ENCODE assay signal across 1 cellular context in the genomic region with DNA sequence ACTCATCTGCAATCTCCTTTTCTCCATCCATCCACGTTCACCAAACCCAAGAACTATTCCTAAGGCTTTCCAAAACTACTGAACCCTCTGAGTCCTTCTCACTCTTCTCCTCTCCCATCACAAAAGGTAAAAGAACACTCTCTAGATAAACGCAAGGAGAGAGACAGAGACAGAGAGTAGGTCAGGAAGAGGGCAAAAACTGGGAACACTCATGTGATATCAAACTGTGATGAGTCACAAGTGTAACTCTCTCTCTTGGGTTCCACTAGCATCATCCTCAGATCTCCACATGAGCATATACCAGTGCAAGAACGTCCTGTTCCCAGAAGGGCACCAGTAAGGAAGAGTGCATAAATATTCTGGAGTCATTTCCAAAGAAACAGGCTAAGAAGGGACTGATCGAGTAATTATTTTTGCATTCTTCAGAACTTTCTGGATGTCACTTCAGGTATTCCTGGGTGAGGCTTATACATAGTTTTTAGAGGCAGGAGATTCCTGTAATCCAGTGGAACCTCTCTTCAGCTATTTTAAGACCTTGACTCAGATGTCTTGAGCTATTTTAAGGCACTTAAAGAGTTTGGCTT.
TF ChIP-seq lines count a peak whose summit lies in the region.

No MANE protein-coding gene starts in this region.

TF ChIP-seq in K562, 482 proteins besides CTCF, POLR2A, EP300 and RAD21 (continued from another document and continues in another):
- no peak for TF ChIP-seq CREB3L1 (IDR thresholded peaks at IDR 0.05; ENCODE audit: borderline replicate concordance, low read depth)
- TF ChIP-seq ZNF41 (CRISPR knock-in tag; conservative IDR thresholded peaks at IDR 0.05), result no peak
- TF ChIP-seq, protein P1, sequence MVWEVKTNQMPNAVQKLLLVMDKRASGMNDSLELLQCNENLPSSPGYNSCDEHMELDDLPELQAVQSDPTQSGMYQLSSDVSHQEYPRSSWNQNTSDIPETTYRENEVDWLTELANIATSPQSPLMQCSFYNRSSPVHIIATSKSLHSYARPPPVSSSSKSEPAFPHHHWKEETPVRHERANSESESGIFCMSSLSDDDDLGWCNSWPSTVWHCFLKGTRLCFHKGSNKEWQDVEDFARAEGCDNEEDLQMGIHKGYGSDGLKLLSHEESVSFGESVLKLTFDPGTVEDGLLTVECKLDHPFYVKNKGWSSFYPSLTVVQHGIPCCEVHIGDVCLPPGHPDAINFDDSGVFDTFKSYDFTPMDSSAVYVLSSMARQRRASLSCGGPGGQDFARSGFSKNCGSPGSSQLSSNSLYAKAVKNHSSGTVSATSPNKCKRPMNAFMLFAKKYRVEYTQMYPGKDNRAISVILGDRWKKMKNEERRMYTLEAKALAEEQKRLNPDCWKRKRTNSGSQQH (CRISPR knock-in tag; IDR thresholded peaks at IDR 0.05), result no peak
- TF ChIP-seq MAFF (IDR thresholded peaks at IDR 0.05; ENCODE audit: low read length), result no peak
- no peak for TF ChIP-seq ZNF644 (tag; IDR thresholded peaks at IDR 0.05; ENCODE audit: low read depth)
- TF ChIP-seq, protein P2, sequence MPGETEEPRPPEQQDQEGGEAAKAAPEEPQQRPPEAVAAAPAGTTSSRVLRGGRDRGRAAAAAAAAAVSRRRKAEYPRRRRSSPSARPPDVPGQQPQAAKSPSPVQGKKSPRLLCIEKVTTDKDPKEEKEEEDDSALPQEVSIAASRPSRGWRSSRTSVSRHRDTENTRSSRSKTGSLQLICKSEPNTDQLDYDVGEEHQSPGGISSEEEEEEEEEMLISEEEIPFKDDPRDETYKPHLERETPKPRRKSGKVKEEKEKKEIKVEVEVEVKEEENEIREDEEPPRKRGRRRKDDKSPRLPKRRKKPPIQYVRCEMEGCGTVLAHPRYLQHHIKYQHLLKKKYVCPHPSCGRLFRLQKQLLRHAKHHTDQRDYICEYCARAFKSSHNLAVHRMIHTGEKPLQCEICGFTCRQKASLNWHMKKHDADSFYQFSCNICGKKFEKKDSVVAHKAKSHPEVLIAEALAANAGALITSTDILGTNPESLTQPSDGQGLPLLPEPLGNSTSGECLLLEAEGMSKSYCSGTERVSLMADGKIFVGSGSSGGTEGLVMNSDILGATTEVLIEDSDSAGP (CRISPR knock-in tag; IDR thresholded peaks at IDR 0.05), result no peak
- no peak for TF ChIP-seq HDAC3 (IDR thresholded peaks at IDR 0.05; ENCODE audit: borderline replicate concordance, partially characterized antibody)
- TF ChIP-seq TEAD4 (IDR thresholded peaks at IDR 0.05; ENCODE audit: low read length), result no peak
- TF ChIP-seq TEAD4 (CRISPR knock-in tag; IDR thresholded peaks at IDR 0.05; ENCODE audit: borderline replicate concordance), result no peak
- peak; percentile 37 for TF ChIP-seq FOS (IDR thresholded peaks at IDR 0.05; ENCODE audit: extremely low read depth, insufficient read length)
- TF ChIP-seq RBM39 (optimal IDR thresholded peaks at IDR 0.05; ENCODE audit: low read depth, low read length), result no peak
- TF ChIP-seq ZNF75A (CRISPR knock-in tag; IDR thresholded peaks at IDR 0.05), result no peak
- TF ChIP-seq RREB1 (CRISPR knock-in tag; IDR thresholded peaks at IDR 0.05), result no peak
- TF ChIP-seq, protein P3, sequence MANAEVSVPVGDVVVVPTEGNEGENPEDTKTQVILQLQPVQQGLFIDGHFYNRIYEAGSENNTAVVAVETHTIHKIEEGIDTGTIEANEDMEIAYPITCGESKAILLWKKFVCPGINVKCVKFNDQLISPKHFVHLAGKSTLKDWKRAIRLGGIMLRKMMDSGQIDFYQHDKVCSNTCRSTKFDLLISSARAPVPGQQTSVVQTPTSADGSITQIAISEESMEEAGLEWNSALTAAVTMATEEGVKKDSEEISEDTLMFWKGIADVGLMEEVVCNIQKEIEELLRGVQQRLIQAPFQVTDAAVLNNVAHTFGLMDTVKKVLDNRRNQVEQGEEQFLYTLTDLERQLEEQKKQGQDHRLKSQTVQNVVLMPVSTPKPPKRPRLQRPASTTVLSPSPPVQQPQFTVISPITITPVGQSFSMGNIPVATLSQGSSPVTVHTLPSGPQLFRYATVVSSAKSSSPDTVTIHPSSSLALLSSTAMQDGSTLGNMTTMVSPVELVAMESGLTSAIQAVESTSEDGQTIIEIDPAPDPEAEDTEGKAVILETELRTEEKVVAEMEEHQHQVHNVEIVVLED (CRISPR knock-in tag; IDR thresholded peaks at IDR 0.05), result no peak
- no peak for TF ChIP-seq STAT5A (IDR thresholded peaks at IDR 0.05; ENCODE audit: borderline replicate concordance, low read length)
- TF ChIP-seq ZBTB2 (IDR thresholded peaks at IDR 0.05), result no peak
- TF ChIP-seq, protein P4, sequence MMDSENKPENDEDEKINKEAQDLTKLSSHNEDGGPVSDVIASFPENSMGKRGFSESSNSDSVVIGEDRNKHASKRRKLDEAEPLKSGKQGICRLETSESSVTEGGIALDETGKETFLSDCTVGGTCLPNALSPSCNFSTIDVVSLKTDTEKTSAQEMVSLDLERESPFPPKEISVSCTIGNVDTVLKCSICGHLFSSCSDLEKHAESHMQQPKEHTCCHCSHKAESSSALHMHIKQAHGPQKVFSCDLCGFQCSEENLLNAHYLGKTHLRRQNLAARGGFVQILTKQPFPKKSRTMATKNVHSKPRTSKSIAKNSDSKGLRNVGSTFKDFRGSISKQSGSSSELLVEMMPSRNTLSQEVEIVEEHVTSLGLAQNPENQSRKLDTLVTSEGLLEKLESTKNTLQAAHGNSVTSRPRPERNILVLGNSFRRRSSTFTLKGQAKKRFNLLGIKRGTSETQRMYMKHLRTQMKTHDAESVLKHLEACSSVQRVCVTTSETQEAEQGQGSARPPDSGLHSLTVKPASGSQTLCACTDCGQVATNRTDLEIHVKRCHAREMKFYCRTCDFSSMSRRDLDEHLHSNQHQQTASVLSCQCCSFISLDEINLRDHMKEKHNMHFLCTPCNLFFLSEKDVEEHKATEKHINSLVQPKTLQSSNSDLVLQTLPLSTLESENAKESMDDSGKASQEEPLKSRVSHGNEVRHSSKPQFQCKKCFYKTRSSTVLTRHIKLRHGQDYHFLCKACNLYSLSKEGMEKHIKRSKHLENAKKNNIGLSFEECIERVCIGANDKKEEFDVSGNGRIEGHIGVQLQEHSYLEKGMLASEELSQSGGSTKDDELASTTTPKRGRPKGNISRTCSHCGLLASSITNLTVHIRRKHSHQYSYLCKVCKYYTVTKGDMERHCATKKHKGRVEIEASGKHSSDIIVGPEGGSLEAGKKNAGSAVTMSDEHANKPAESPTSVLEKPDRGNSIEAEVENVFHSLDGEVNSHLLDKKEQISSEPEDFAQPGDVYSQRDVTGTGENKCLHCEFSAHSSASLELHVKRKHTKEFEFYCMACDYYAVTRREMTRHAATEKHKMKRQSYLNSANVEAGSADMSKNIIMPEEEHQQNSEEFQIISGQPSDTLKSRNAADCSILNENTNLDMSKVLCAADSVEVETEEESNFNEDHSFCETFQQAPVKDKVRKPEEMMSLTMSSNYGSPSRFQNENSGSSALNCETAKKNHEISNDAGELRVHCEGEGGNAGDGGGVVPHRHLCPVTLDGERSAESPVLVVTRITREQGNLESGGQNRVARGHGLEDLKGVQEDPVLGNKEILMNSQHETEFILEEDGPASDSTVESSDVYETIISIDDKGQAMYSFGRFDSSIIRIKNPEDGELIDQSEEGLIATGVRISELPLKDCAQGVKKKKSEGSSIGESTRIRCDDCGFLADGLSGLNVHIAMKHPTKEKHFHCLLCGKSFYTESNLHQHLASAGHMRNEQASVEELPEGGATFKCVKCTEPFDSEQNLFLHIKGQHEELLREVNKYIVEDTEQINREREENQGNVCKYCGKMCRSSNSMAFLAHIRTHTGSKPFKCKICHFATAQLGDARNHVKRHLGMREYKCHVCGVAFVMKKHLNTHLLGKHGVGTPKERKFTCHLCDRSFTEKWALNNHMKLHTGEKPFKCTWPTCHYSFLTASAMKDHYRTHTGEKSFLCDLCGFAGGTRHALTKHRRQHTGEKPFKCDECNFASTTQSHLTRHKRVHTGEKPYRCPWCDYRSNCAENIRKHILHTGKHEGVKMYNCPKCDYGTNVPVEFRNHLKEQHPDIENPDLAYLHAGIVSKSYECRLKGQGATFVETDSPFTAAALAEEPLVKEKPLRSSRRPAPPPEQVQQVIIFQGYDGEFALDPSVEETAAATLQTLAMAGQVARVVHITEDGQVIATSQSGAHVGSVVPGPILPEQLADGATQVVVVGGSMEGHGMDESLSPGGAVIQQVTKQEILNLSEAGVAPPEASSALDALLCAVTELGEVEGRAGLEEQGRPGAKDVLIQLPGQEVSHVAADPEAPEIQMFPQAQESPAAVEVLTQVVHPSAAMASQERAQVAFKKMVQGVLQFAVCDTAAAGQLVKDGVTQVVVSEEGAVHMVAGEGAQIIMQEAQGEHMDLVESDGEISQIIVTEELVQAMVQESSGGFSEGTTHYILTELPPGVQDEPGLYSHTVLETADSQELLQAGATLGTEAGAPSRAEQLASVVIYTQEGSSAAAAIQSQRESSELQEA (IDR thresholded peaks at IDR 0.05; ENCODE audit: low read depth), result no peak
- TF ChIP-seq ZZZ3 (IDR thresholded peaks at IDR 0.05), result no peak
- TF ChIP-seq ZNF311 (CRISPR knock-in tag; IDR thresholded peaks at IDR 0.05), result no peak
- no peak for TF ChIP-seq ZNF717 (CRISPR knock-in tag; IDR thresholded peaks at IDR 0.05)
- TF ChIP-seq SP1 (CRISPR knock-in tag; IDR thresholded peaks at IDR 0.05), result no peak
- no peak for TF ChIP-seq ZNF224 (CRISPR knock-in tag; IDR thresholded peaks at IDR 0.05)
- peak; percentile 77 for TF ChIP-seq SMARCE1 (IDR thresholded peaks at IDR 0.05)
- no peak for TF ChIP-seq ZNF766 (CRISPR knock-in tag; conservative IDR thresholded peaks at IDR 0.05)
- no peak for TF ChIP-seq ZFPM2 (CRISPR knock-in tag; IDR thresholded peaks at IDR 0.05)
- TF ChIP-seq, protein P5, sequence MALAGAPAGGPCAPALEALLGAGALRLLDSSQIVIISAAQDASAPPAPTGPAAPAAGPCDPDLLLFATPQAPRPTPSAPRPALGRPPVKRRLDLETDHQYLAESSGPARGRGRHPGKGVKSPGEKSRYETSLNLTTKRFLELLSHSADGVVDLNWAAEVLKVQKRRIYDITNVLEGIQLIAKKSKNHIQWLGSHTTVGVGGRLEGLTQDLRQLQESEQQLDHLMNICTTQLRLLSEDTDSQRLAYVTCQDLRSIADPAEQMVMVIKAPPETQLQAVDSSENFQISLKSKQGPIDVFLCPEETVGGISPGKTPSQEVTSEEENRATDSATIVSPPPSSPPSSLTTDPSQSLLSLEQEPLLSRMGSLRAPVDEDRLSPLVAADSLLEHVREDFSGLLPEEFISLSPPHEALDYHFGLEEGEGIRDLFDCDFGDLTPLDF (CRISPR knock-in tag; IDR thresholded peaks at IDR 0.05), result no peak
